1 cellular context compared by ENCODE assay signal in genomic region chr2:240627736-240628506, GRCh38.
TF ChIP-seq lines count a peak whose summit lies in the region.

No MANE protein-coding gene starts in this region.

TF ChIP-seq in SK-N-SH, 30 proteins besides CTCF, POLR2A, EP300 and RAD21 (continued from another document):
- TF ChIP-seq ZBTB33 (IDR thresholded peaks at IDR 0.05; ENCODE audit: borderline replicate concordance, low read depth) (no peak), TAF1 (IDR thresholded peaks at IDR 0.05; ENCODE audit: borderline replicate concordance, low read depth, low read length) (no peak), USF2 (IDR thresholded peaks at IDR 0.05; ENCODE audit: borderline replicate concordance, low read depth, low read length) (no peak), YY1 (IDR thresholded peaks at IDR 0.05; ENCODE audit: low read depth) (no peak), NFIC (IDR thresholded peaks at IDR 0.05; ENCODE audit: borderline replicate concordance) (no peak), JUND (IDR thresholded peaks at IDR 0.05) (no peak), REST (IDR thresholded peaks at IDR 0.05; ENCODE audit: low read depth, low read length) (no peak), GABPA (IDR thresholded peaks at IDR 0.05; ENCODE audit: low read depth) (no peak), TCF12 (IDR thresholded peaks at IDR 0.05) (no peak), NRF1 (IDR thresholded peaks at IDR 0.05; ENCODE audit: low read depth, low read length) (no peak), MAX (IDR thresholded peaks at IDR 0.05; ENCODE audit: low read depth) (no peak), ELF1 (IDR thresholded peaks at IDR 0.05) (no peak), IRF3 (IDR thresholded peaks at IDR 0.05; ENCODE audit: low read depth, low read length) (no peak)
